10 cellular contexts compared by ENCODE assay signal in the genomic region with DNA sequence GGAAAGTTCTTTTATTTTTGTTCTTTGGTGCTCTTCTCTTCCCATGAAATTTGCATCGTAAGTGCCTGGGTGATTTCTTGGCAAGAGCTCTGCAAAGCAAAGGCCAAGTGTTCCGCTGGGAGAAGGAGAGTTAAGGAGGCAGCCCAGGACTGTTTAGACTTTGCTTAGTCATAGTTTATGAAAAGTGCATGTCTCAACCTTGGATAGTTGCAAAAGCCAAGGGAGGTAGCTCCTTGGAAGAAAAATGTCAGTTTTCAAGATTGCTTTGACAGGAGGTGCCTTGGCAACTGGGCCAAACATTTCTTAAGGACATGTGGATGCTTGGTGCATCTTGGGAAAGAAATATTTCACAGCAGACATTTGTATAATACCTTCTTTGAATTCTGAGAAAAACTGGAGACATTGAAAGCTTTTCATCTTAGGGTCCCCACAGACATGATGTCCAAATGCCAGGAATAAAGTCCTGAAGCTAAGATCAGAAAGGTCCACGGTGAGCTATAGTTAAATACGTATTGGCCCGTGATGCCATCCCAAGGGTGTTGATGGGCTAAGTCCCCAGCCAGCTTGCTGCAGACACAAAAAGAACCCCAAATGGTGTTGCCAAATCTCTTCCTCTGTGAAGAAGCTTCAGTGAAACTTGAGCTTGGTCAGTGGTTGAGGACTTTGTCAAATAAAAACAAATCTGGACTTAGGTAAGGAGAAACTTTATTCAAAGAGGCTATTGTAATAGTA.
DNase-seq lines count a peak whose midpoint lies in the region; ATAC-seq and TF ChIP-seq lines count a peak whose summit lies in the region.
"Had no signal": no experiment of that assay in that cellular context is flagged by ENCODE, and none has a peak within 500 bp of the region (broad histone marks: within the 10 kb centered on the region; RNA-seq: fewer than 3 reads in every experiment).

No MANE protein-coding gene starts in this region.

- H3K9me3 Mint-ChIP-seq in WTC11 (peaks cover 17% of the 10 kb centered on the region), mesothelial cell of epicardium (peaks cover 27% of the 10 kb centered on the region)

- H3K4ac ChIP-seq in trophoblast cell (ENCODE audit: low read depth, low read length) = no peak overlapping the region

- ATAC-seq in Panc1 (peak; percentile 63; the same call in 1 of the 2 replicates), WTC11 (no peak)

- H2BK120ac ChIP-seq in trophoblast cell (ENCODE audit: insufficient read depth, low read length, poor library complexity) = no peak overlapping the region

- no peak for TF ChIP-seq CTCF in AG09319 (IDR thresholded peaks at IDR 0.05; ENCODE audit: low read depth, low read length)
- TF ChIP-seq CTCF in Panc1 (IDR thresholded peaks at IDR 0.05) = no peak
- no peak for TF ChIP-seq CTCF in fibroblast of the aortic adventitia (IDR thresholded peaks at IDR 0.05; ENCODE audit: insufficient read depth, low read length)
- TF ChIP-seq CTCF in WTC11 (IDR thresholded peaks at IDR 0.05) = no peak
- TF ChIP-seq CTCF in mesothelial cell of epicardium (IDR thresholded peaks at IDR 0.05; ENCODE audit: unreplicated experiment) = no peak

- H3K9ac ChIP-seq in trophoblast cell (ENCODE audit: low read length) = no peak overlapping the region

- no TSS peak for BruUV-seq in Panc1 (replicated peaks; lab: Mats Ljungman, UMichigan)

- no peak overlapping the region for H3K4me3 ChIP-seq in Panc1 (ENCODE audit: low read depth in 2 of 2, low read length in 2 of 2)
- no peak overlapping the region for H3K4me3 ChIP-seq in fibroblast of the aortic adventitia (ENCODE audit: low read depth, low read length)
- no peak overlapping the region for H3K4me3 ChIP-seq in trophoblast cell (ENCODE audit: low read depth, low read length)

- H3K4me1 ChIP-seq in Panc1 (ENCODE audit: control insufficient read depth, insufficient read depth, low read length) (no peaks in the 10 kb centered on the region; the same call in 1 of the 2 replicates), trophoblast cell (ENCODE audit: control insufficient read depth in 1 of 2, insufficient read depth in 2 of 2, low read length in 2 of 2) (peaks cover 0 to 3% of the 10 kb centered on the region in 2 experiments)
- H3K4me1 ChIP-seq: Caco-2 had no signal

- H3K27me3 Mint-ChIP-seq in WTC11 (ENCODE audit: low read depth) = no peaks in the 10 kb centered on the region
- H3K27me3 Mint-ChIP-seq in mesothelial cell of epicardium (ENCODE audit: low read depth) = peaks cover 2% of the 10 kb centered on the region
- H3K27me3 Mint-ChIP-seq: activated naive CD8-positive, alpha-beta T cell treated with anti-CD3 and anti-CD28 coated beads, Interleukin-2, amount 10 ng/mL, durations not matched to agents 7 days and 5 days had no signal

- no peak overlapping the region for H4K8ac ChIP-seq in trophoblast cell (ENCODE audit: low read depth, low read length)

- H4K91ac ChIP-seq in trophoblast cell (ENCODE audit: low read depth, low read length) = no peak overlapping the region

- in situ Hi-C loops in Panc1 (cut with HindIII; ENCODE audit: low pct_unique_long_range_greater_than_20kb, low sequenced_read_pairs) = no loop called here

- H3K9me3 ChIP-seq in Panc1 (ENCODE audit: control insufficient read depth, insufficient read depth, low read depth, low read length) (peaks cover 4% of the 10 kb centered on the region; the same call in 1 of the 2 replicates), trophoblast cell (ENCODE audit: insufficient read depth, low read depth, low read length) (no peaks in the 10 kb centered on the region)
- H3K9me3 ChIP-seq: Caco-2 had no signal

- H3K14ac ChIP-seq in trophoblast cell (ENCODE audit: low read length) = no peak overlapping the region

- H3K4me1 Mint-ChIP-seq in WTC11 = no peaks in the 10 kb centered on the region
- no peaks in the 10 kb centered on the region for H3K4me1 Mint-ChIP-seq in mesothelial cell of epicardium
- H3K4me1 Mint-ChIP-seq: activated naive CD8-positive, alpha-beta T cell treated with anti-CD3 and anti-CD28 coated beads, Interleukin-2, amount 10 ng/mL, durations not matched to agents 7 days and 5 days had no signal

- H2AK5ac ChIP-seq in trophoblast cell (ENCODE audit: low read length) = no peak overlapping the region

- no peak overlapping the region for H3K18ac ChIP-seq in trophoblast cell (ENCODE audit: low read length)

- H3K36me3 ChIP-seq in Panc1 (ENCODE audit: control insufficient read depth, insufficient read depth, low read length) (no peaks in the 10 kb centered on the region), trophoblast cell (ENCODE audit: control insufficient read depth in 1 of 2, insufficient read depth in 2 of 2, low read length in 2 of 2) (no peaks in the 10 kb centered on the region)

- H3K27ac ChIP-seq in Panc1 (ENCODE audit: low read length) (no peak overlapping the region), trophoblast cell (ENCODE audit: low read depth, low read length) (no peak overlapping the region)

- no peaks in the 10 kb centered on the region; the same call in 1 of the 2 replicates for H3K36me3 Mint-ChIP-seq in WTC11
- no peaks in the 10 kb centered on the region for H3K36me3 Mint-ChIP-seq in mesothelial cell of epicardium
- H3K36me3 Mint-ChIP-seq: activated naive CD8-positive, alpha-beta T cell treated with anti-CD3 and anti-CD28 coated beads, Interleukin-2, amount 10 ng/mL, durations not matched to agents 7 days and 5 days had no signal

- POLR2A ChIA-PET in Panc1 (lab: Charles Lee) = no interaction called here
- POLR2A ChIA-PET in WTC11 (lab: Charles Lee) = interaction anchor here (0.5 kb wide), 1 partner anchor 194 kb away, joined by 3 read pairs; no protein-coding TSS in a partner anchor

- H2BK12ac ChIP-seq in trophoblast cell (ENCODE audit: low read length) = no peak overlapping the region

- intact Hi-C loops in Panc1 (cut with micrococcal nuclease; ENCODE audit: unreplicated experiment) = no loop called here

- H3K4me3 Mint-ChIP-seq in WTC11 (no peak overlapping the region), mesothelial cell of epicardium (no peak overlapping the region)
- H3K4me3 Mint-ChIP-seq: activated naive CD8-positive, alpha-beta T cell treated with anti-CD3 and anti-CD28 coated beads, Interleukin-2, amount 10 ng/mL, durations not matched to agents 7 days and 5 days had no signal

- DNase-seq in AG09319 (ENCODE audit: extremely low read depth, low read depth) (peak; percentile 79), Panc1 (ENCODE audit: low read depth, low spot score) (no peak), fibroblast of the aortic adventitia (ENCODE audit: low read depth) (peak; percentile 97), trophoblast cell (peak; percentile 5 to 58), WTC11 (ENCODE audit: low spot score) (no peak), mesothelial cell of epicardium (ENCODE audit: low spot score in 2 of 2, unreplicated experiment in 2 of 2) (no peak), NCI-H345 treated with DMSO at 0.1 percent for 48 hours (lab: John Stamatoyannopoulos, UW; ENCODE audit: unreplicated experiment) (no peak)
- no peak for DNase-seq in stimulated activated CD4-positive, alpha-beta T cell treated with anti-CD3 and anti-CD28 coated beads, Interleukin-15, amount 100 ng/mL, for 24 hours
- DNase-seq: activated naive CD8-positive, alpha-beta T cell treated with anti-CD3 and anti-CD28 coated beads, Interleukin-2, amount 10 ng/mL, durations not matched to agents 7 days and 5 days; Caco-2 had no signal

- H3K27ac Mint-ChIP-seq in WTC11 (no peak overlapping the region), mesothelial cell of epicardium (no peak overlapping the region)
- H3K27ac Mint-ChIP-seq: activated naive CD8-positive, alpha-beta T cell treated with anti-CD3 and anti-CD28 coated beads, Interleukin-2, amount 10 ng/mL, durations not matched to agents 7 days and 5 days had no signal

- no peaks in the 10 kb centered on the region for H3K79me2 ChIP-seq in trophoblast cell (ENCODE audit: control insufficient read depth, insufficient read depth, low read length, poor library complexity)

- H3K27me3 ChIP-seq in Panc1 (ENCODE audit: control insufficient read depth, insufficient read depth, low read length) (no peaks in the 10 kb centered on the region), trophoblast cell (ENCODE audit: insufficient read depth, low read length) (no peaks in the 10 kb centered on the region)

- H2AFZ ChIP-seq in trophoblast cell (ENCODE audit: insufficient read depth, low read length, poor library complexity) = no peak overlapping the region

- no peaks in the 10 kb centered on the region for H3K79me1 ChIP-seq in trophoblast cell (ENCODE audit: low read length)

- WGBS in trophoblast cell (ENCODE audit: extremely low coverage, insufficient coverage, insufficient read length) = no CpG with 5 or more reads among the region's 5 CpGs

- no peak overlapping the region for H3K4me2 ChIP-seq in trophoblast cell (ENCODE audit: low read length)

- no peak overlapping the region for H2BK5ac ChIP-seq in trophoblast cell (ENCODE audit: low read depth, low read length, poor library complexity)

- H4K12ac ChIP-seq in trophoblast cell (ENCODE audit: low read depth, low read length) = no peak overlapping the region

- no peak overlapping the region for H3K23ac ChIP-seq in trophoblast cell (ENCODE audit: low read length)

- CTCF ChIA-PET in Panc1 (lab: Charles Lee) (no interaction called here), WTC11 (lab: Charles Lee) (interaction anchor here (0.9 kb wide), 1 partner anchor 38 kb away, joined by 3 read pairs; no protein-coding TSS in a partner anchor)

TF ChIP-seq in WTC11, 78 proteins besides CTCF, POLR2A, EP300 and RAD21 (continues in another document):
- TF ChIP-seq ZNF416 (CRISPR knock-in tag; IDR thresholded peaks at IDR 0.05) = no peak
- TF ChIP-seq HMGA2 (CRISPR knock-in tag; IDR thresholded peaks at IDR 0.05) = no peak
- TF ChIP-seq, protein P1, sequence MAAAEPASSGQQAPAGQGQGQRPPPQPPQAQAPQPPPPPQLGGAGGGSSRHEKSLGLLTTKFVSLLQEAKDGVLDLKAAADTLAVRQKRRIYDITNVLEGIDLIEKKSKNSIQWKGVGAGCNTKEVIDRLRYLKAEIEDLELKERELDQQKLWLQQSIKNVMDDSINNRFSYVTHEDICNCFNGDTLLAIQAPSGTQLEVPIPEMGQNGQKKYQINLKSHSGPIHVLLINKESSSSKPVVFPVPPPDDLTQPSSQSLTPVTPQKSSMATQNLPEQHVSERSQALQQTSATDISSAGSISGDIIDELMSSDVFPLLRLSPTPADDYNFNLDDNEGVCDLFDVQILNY (CRISPR knock-in tag; IDR thresholded peaks at IDR 0.05) = no peak

Comparison
In these comparisons a context has a peak if more than half of its experiments do, and no peak if none do; other contexts are left out.
1. DNase-seq: peak in AG09319 (single experiment), fibroblast of the aortic adventitia (single experiment) and trophoblast cell (2 of 2); none in Panc1 (single experiment), WTC11 (single experiment), mesothelial cell of epicardium (0 of 2), stimulated activated CD4-positive, alpha-beta T cell treated with anti-CD3 and anti-CD28 coated beads, Interleukin-15, amount 100 ng/mL, for 24 hours (single experiment) and NCI-H345 treated with DMSO at 0.1 percent for 48 hours (single experiment).